Comparison of ENCODE assay signal across 18 cellular contexts in the genomic region with DNA sequence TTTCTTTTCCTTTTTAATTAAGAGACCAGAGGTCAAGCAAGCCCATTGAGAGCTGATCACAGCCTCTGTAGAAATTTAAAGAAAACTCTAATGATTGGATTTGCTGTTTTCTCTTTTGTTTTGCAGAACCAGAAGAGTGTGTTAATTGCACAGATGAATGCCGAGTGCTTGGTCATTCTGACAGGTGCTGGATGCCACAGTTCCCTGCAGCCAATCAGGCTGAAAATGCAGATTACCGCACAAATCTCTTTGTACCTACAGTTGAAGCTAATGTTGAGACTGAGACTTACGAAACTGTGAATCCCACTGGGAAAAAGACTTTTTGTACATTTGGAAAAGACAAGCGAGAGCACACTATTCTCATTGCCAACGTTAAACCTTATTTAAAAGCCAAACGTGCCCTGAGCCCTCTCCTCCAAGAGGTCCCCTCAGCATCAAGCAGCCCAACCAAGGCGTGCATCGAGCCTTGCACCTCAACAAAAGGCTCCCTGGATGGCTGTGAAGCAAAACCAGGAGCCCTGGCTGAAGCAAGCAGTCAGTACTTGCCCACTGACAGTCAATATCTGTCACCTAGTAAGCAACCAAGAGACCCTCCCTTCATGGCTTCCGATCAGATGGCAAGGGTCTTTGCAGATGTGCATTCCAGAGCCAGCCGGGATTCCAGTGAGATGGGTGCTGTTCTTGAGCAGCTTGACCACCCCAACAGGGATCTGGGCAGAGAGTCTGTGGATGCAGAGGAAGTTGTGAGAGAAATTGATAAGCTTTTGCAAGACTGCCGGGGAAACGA.
DNase-seq lines count a peak whose midpoint lies in the region; ATAC-seq and TF ChIP-seq lines count a peak whose summit lies in the region.
"Had no signal": no experiment of that assay in that cellular context is flagged by ENCODE, and none has a peak within 500 bp of the region (broad histone marks: within the 10 kb centered on the region; RNA-seq: fewer than 3 reads in every experiment).

No MANE protein-coding gene starts in this region.

- H3K4me3 Mint-ChIP-seq in nephron progenitor cell = no peak overlapping the region
- no peak overlapping the region for H3K4me3 Mint-ChIP-seq in stimulated activated naive B cell treated with anti-CD40 and anti-IgM and Interleukin-4, amounts not matched to agents 10 μg/mL and 1 μg/mL and 100 μg/mL, for 72 hours
- H3K4me3 Mint-ChIP-seq in T-cell = no peak overlapping the region
- H3K4me3 Mint-ChIP-seq: B cell, CD14-positive monocyte, IgD-negative memory B cell had no signal

- ATAC-seq in stimulated activated naive B cell treated with anti-CD40 and anti-IgM and Interleukin-4, amounts not matched to agents 10 μg/mL and 1 μg/mL and 100 μg/mL, for 72 hours (replicated peaks) = no peak
- ATAC-seq in T-cell (replicated peaks in 1 of 4) = no peak
- ATAC-seq: A549, Panc1 had no signal

- H3K27me3 Mint-ChIP-seq in nephron progenitor cell (ENCODE audit: low read depth, poor library complexity) (peaks cover 4% of the 10 kb centered on the region), T-cell (no peaks in the 10 kb centered on the region)
- no peaks in the 10 kb centered on the region for H3K27me3 Mint-ChIP-seq in stimulated activated naive B cell treated with anti-CD40 and anti-IgM and Interleukin-4, amounts not matched to agents 10 μg/mL and 1 μg/mL and 100 μg/mL, for 72 hours
- H3K27me3 Mint-ChIP-seq: B cell, IgD-negative memory B cell had no signal

- H3K4me1 Mint-ChIP-seq in nephron progenitor cell (peaks cover 12% of the 10 kb centered on the region), T-cell (no peaks in the 10 kb centered on the region)
- H3K4me1 Mint-ChIP-seq in stimulated activated naive B cell treated with anti-CD40 and anti-IgM and Interleukin-4, amounts not matched to agents 10 μg/mL and 1 μg/mL and 100 μg/mL, for 72 hours = no peaks in the 10 kb centered on the region
- H3K4me1 Mint-ChIP-seq: B cell, CD14-positive monocyte, IgD-negative memory B cell had no signal

- no peak for TF ChIP-seq CTCF in nephron progenitor cell (IDR thresholded peaks at IDR 0.05)

- H3K36me3 Mint-ChIP-seq in nephron progenitor cell (ENCODE audit: low read depth) = peaks cover 7% of the 10 kb centered on the region
- no peaks in the 10 kb centered on the region for H3K36me3 Mint-ChIP-seq in stimulated activated naive B cell treated with anti-CD40 and anti-IgM and Interleukin-4, amounts not matched to agents 10 μg/mL and 1 μg/mL and 100 μg/mL, for 72 hours
- H3K36me3 Mint-ChIP-seq in T-cell = no peaks in the 10 kb centered on the region
- H3K36me3 Mint-ChIP-seq: CD14-positive monocyte, IgD-negative memory B cell had no signal

- peak overlapping the region; percentile 14 for H3K27ac ChIP-seq in cingulate gyrus (ENCODE audit: low read depth, low read length)
- H3K27ac ChIP-seq: A549 had no signal

- CTCF ChIA-PET in T-cell (lab: Charles Lee) = no interaction called here

- POLR2A ChIA-PET in T-cell (lab: Charles Lee) = no interaction called here

- H3K27ac Mint-ChIP-seq in nephron progenitor cell = peak overlapping the region; percentile 66
- H3K27ac Mint-ChIP-seq in stimulated activated naive B cell treated with anti-CD40 and anti-IgM and Interleukin-4, amounts not matched to agents 10 μg/mL and 1 μg/mL and 100 μg/mL, for 72 hours = no peak overlapping the region
- no peak overlapping the region for H3K27ac Mint-ChIP-seq in T-cell
- H3K27ac Mint-ChIP-seq: B cell, CD14-positive monocyte, IgD-negative memory B cell had no signal

- H3K9me3 Mint-ChIP-seq in nephron progenitor cell (no peaks in the 10 kb centered on the region), T-cell (peaks cover 0 to 10% (median 0%) of the 10 kb centered on the region in 3 donors)
- no peaks in the 10 kb centered on the region for H3K9me3 Mint-ChIP-seq in stimulated activated naive B cell treated with anti-CD40 and anti-IgM and Interleukin-4, amounts not matched to agents 10 μg/mL and 1 μg/mL and 100 μg/mL, for 72 hours
- H3K9me3 Mint-ChIP-seq: CD14-positive monocyte had no signal

- DNase-seq in ELF-1 (ENCODE audit: low read depth, low spot score) = peak; percentile 46
- DNase-seq in NCI-H69 (lab: John Stamatoyannopoulos, UW) = peak; percentile 9
- no peak for DNase-seq in nephron progenitor cell
- DNase-seq in stimulated activated naive B cell treated with anti-CD40 and anti-IgM and Interleukin-4, amounts not matched to agents 10 μg/mL and 1 μg/mL and 100 μg/mL, for 72 hours = no peak
- DNase-seq in HPDE6-E6E7 (ENCODE audit: extremely low spot score) = no peak
- no peak for DNase-seq in T-cell
- no peak for DNase-seq in kidney glomerular epithelial cell (lab: John Stamatoyannopoulos, UW)
- DNase-seq: DMS79; NCI-H187; NK-92 treated with Interleukin-12 subunit alpha and Interleukin-12 subunit beta, amount 100 ng/mL, for 24 hours; SIG-M5; SK-N-SH had no signal

Comparison
In these comparisons a context has a peak if more than half of its experiments do, and no peak if none do; other contexts are left out.
1. DNase-seq: peak in ELF-1 (single experiment) and NCI-H69 (single experiment); none in nephron progenitor cell (single experiment), stimulated activated naive B cell treated with anti-CD40 and anti-IgM and Interleukin-4, amounts not matched to agents 10 μg/mL and 1 μg/mL and 100 μg/mL, for 72 hours (single experiment), HPDE6-E6E7 (single experiment), T-cell (0 of 34) and kidney glomerular epithelial cell (single experiment).